23 cellular contexts compared by ENCODE assay signal in genomic region chr5:79186455-79186854, GRCh38.
"Had no signal": no experiment of that assay in that cellular context is flagged by ENCODE, and none has a peak within 500 bp of the region (broad histone marks: within the 10 kb centered on the region; RNA-seq: fewer than 3 reads in every experiment).

No MANE protein-coding gene starts in this region.

- H3K4me2 ChIP-seq: neural progenitor cell had no signal

- H3K4me3 ChIP-seq: neural progenitor cell, ovary, psoas muscle, right lobe of liver, sigmoid colon, stomach, thoracic aorta, thyroid gland, tibial nerve, upper lobe of left lung, vagina had no signal

- H3K36me3 ChIP-seq: neural progenitor cell, ovary, right lobe of liver, sigmoid colon, stomach, thoracic aorta, thyroid gland, tibial nerve, upper lobe of left lung, vagina had no signal

- H3K9ac ChIP-seq: neural progenitor cell, parathyroid adenoma had no signal

- H3K4me1 ChIP-seq: neural progenitor cell, psoas muscle, thyroid gland, upper lobe of left lung had no signal

- H3K27me3 ChIP-seq: neural progenitor cell, ovary, right lobe of liver, sigmoid colon, stomach, thyroid gland, tibial nerve, upper lobe of left lung, vagina had no signal

- H3K27ac ChIP-seq: neural progenitor cell, ovary, parathyroid adenoma, psoas muscle, right lobe of liver, stomach, thoracic aorta, thyroid gland, tibial nerve, upper lobe of left lung, vagina had no signal

- H3K79me2 ChIP-seq: parathyroid adenoma had no signal

- DNase-seq: occipital lobe; ovary; posterior cingulate gyrus; psoas muscle; right cardiac atrium; right lobe of liver; sigmoid colon; small intestine; stimulated activated CD4-positive, alpha-beta T cell treated with anti-CD3 and anti-CD28 coated beads, Interleukin-15, amount 100 ng/mL, for 24 hours; stimulated activated CD4-positive, alpha-beta T cell treated with anti-CD3 and anti-CD28 coated beads, Interleukin-2, amount 100 ng/mL, for 24 hours; stimulated activated CD4-positive, alpha-beta T cell treated with anti-CD3 and anti-CD28 coated beads, Interleukin-2, amount 100 ng/mL, for 48 hours; stimulated activated CD4-positive, alpha-beta T cell treated with anti-CD3 and anti-CD28 coated beads, Interleukin-4, amount 100 ng/mL, for 24 hours; stimulated activated naive B cell treated with anti-CD40 and anti-IgM and Interleukin-4, amounts not matched to agents 10 μg/mL and 1 μg/mL and 100 μg/mL, for 72 hours; stimulated activated naive CD4-positive, alpha-beta T cell treated with Interleukin-2 at 50 U/mL for 16 hours; stomach; thyroid gland; trophoblast cell; upper lobe of left lung had no signal

- H2AFZ ChIP-seq: neural progenitor cell, parathyroid adenoma had no signal

- H3K9me3 ChIP-seq: ovary, psoas muscle, right lobe of liver, sigmoid colon, stomach, thoracic aorta, thyroid gland, tibial nerve, upper lobe of left lung, vagina had no signal
